ENCODE assay signal across 16 cellular contexts in genomic region chr3:49769516-49769915, GRCh38. TPM values are rescaled to one million over a fixed set of nuclear protein-coding genes. Genes with fewer than 3 reads are reported as not detected.
DNase-seq lines count a peak whose midpoint lies in the region; ATAC-seq and TF ChIP-seq lines count a peak whose summit lies in the region.
"Had no signal": no experiment of that assay in that cellular context is flagged by ENCODE, and none has a peak within 500 bp of the region (broad histone marks: within the 10 kb centered on the region; RNA-seq: fewer than 3 reads in every experiment).

No MANE protein-coding gene starts in this region.

- no peaks in the 10 kb centered on the region for H3K9me2 ChIP-seq in PC-3 (replicated peaks; ENCODE audit: low read length)

- 59% methylated on average over 2 of the region's 2 CpGs for WGBS in smooth muscle cell (ENCODE audit: low lambda C conversion rate)
- WGBS in right cardiac atrium: 82% methylated on average over 2 of the region's 2 CpGs

- no peaks in the 10 kb centered on the region for H3K27me3 ChIP-seq in PC-3 (ENCODE audit: low read length)
- H3K27me3 ChIP-seq in adipocyte (replicated peaks; ENCODE audit: control insufficient read depth, insufficient read depth, low read length): no peaks in the 10 kb centered on the region
- no peaks in the 10 kb centered on the region for H3K27me3 ChIP-seq in smooth muscle cell (ENCODE audit: low read depth)
- H3K27me3 ChIP-seq in right cardiac atrium (ENCODE audit: control insufficient read depth, insufficient read depth): no peaks in the 10 kb centered on the region

- H3K27me3 Mint-ChIP-seq in activated T-cell treated with anti-CD3 and anti-CD28 coated beads, Interleukin-2, amount 50 U/mL, for 24 hours: no peaks in the 10 kb centered on the region

- in situ Hi-C loops in ACHN (cut with HindIII; ENCODE audit: low pct_ligation_motif_present, low pct_unique_long_range_greater_than_20kb, low sequenced_read_pairs): no loop called here

- H3K9me3 ChIP-seq in PC-3 (ENCODE audit: low read length) (no peaks in the 10 kb centered on the region), adipocyte (ENCODE audit: control insufficient read depth, low read length) (no peaks in the 10 kb centered on the region), smooth muscle cell (replicated peaks; ENCODE audit: low read depth) (no peaks in the 10 kb centered on the region), right cardiac atrium (ENCODE audit: control insufficient read depth, low read length) (no peaks in the 10 kb centered on the region)

- H3K4me2 ChIP-seq in PC-3 (ENCODE audit: low read length) (no peak overlapping the region), smooth muscle cell (no peak overlapping the region)

- H3K4me3 ChIP-seq in PC-3 (ENCODE audit: low read length) (no peak overlapping the region), adipocyte (ENCODE audit: low read length) (no peak overlapping the region), smooth muscle cell (no peak overlapping the region), right cardiac atrium (ENCODE audit: low read length) (no peak overlapping the region)
- H3K4me3 ChIP-seq: GM23248 had no signal

- no peak overlapping the region for H3K9ac ChIP-seq in PC-3 (ENCODE audit: low read length)
- no peak overlapping the region for H3K9ac ChIP-seq in adipocyte (ENCODE audit: low read length)
- H3K9ac ChIP-seq in smooth muscle cell (ENCODE audit: low read depth): no peak overlapping the region
- H3K9ac ChIP-seq: GM23248 had no signal

- peaks cover 9% of the 10 kb centered on the region; the same call in 1 of the 2 replicates for H3K36me3 ChIP-seq in PC-3 (ENCODE audit: low read depth, low read length)
- peaks cover 3% of the 10 kb centered on the region for H3K36me3 ChIP-seq in adipocyte (ENCODE audit: control insufficient read depth, insufficient read depth, low read length, severe bottlenecking)
- no peaks in the 10 kb centered on the region for H3K36me3 ChIP-seq in smooth muscle cell (ENCODE audit: low read depth)

- intact Hi-C loops in PC-3 (cut with micrococcal nuclease) (no loop called here), right cardiac atrium (cut with DNase I) (no loop called here)

- H2AFZ ChIP-seq in PC-3 (ENCODE audit: low read length) (no peak overlapping the region), smooth muscle cell (ENCODE audit: low read depth) (no peak overlapping the region)
- H2AFZ ChIP-seq: GM23248 had no signal

- H3K27ac ChIP-seq in PC-3 (ENCODE audit: low read length) (no peak overlapping the region), smooth muscle cell (ENCODE audit: low read depth) (peak overlapping the region; percentile 29), right cardiac atrium (ENCODE audit: low read length) (no peak overlapping the region)
- H3K27ac ChIP-seq: GM23248 had no signal

- DNase-seq in activated T-cell treated with anti-CD3 and anti-CD28 coated beads, Interleukin-2, amount 50 U/mL, for 24 hours: no peak
- no peak for DNase-seq in activated T-cell treated with anti-CD3 and anti-CD28 coated beads for 4 hours
- DNase-seq in PC-3: peak; percentile 5
- DNase-seq in adipocyte (ENCODE audit: low read depth): peak; percentile 22
- DNase-seq in smooth muscle cell (lab: John Stamatoyannopoulos, UW; ENCODE audit: unreplicated experiment): no peak
- no peak for DNase-seq in right cardiac atrium
- DNase-seq in ACHN: no peak
- DNase-seq: GM23248; KBM-7; NCI-H1048; NCI-H146; NCI-H345; NCI-H526 treated with DMSO at 0.1 percent for 48 hours; NK-92 treated with Interleukin-12 subunit alpha and Interleukin-12 subunit beta, amount 100 ng/mL, for 24 hours had no signal

- H3K27ac Mint-ChIP-seq in activated T-cell treated with anti-CD3 and anti-CD28 coated beads, Interleukin-2, amount 50 U/mL, for 24 hours: peak overlapping the region; percentile 9

- H3K4me3 Mint-ChIP-seq in activated T-cell treated with anti-CD3 and anti-CD28 coated beads, Interleukin-2, amount 50 U/mL, for 24 hours: no peak overlapping the region

- peaks cover 48% of the 10 kb centered on the region for H3K4me1 Mint-ChIP-seq in activated T-cell treated with anti-CD3 and anti-CD28 coated beads, Interleukin-2, amount 50 U/mL, for 24 hours (ENCODE audit: low read depth)

- no peaks in the 10 kb centered on the region for H3K9me3 Mint-ChIP-seq in activated T-cell treated with anti-CD3 and anti-CD28 coated beads, Interleukin-2, amount 50 U/mL, for 24 hours

- TF ChIP-seq CTCF in PC-3 (conservative IDR thresholded peaks at IDR 0.05; ENCODE audit: low read depth, low read length) (no peak), smooth muscle cell (IDR thresholded peaks at IDR 0.05; ENCODE audit: borderline replicate concordance, insufficient read depth, poor library complexity, severe bottlenecking) (no peak)

- peak; percentile 20; the same call in 1 of the 2 replicates for ATAC-seq in PC-3
- no peak for ATAC-seq in right cardiac atrium
- ATAC-seq in GM18909 (IDR thresholded peaks at IDR 0.05; ENCODE audit: poor library complexity, unreplicated experiment): no peak
- ATAC-seq: HCT116 had no signal

- peaks cover 86% of the 10 kb centered on the region for H3K79me2 ChIP-seq in PC-3 (ENCODE audit: low read length)
- peaks cover 99% of the 10 kb centered on the region for H3K79me2 ChIP-seq in smooth muscle cell (ENCODE audit: low read depth)

- H3K36me3 Mint-ChIP-seq in activated T-cell treated with anti-CD3 and anti-CD28 coated beads, Interleukin-2, amount 50 U/mL, for 24 hours (ENCODE audit: low read depth): peaks cover 39% of the 10 kb centered on the region

- H3F3A ChIP-seq in PC-3 (ENCODE audit: low read length, unreplicated experiment) (no peaks in the 10 kb centered on the region), smooth muscle cell (ENCODE audit: low read depth) (peaks cover 4% of the 10 kb centered on the region)

- no TSS peak for BruUV-seq in PC-3 (replicated peaks; lab: Mats Ljungman, UMichigan)

- H4K20me1 ChIP-seq in PC-3 (ENCODE audit: low read length) (peaks cover 21% of the 10 kb centered on the region; the same call in 1 of the 2 replicates), smooth muscle cell (ENCODE audit: low read depth) (peaks cover 94% of the 10 kb centered on the region)

- peaks cover 14% of the 10 kb centered on the region for H3K4me1 ChIP-seq in PC-3 (ENCODE audit: insufficient read depth, low read length)
- no peaks in the 10 kb centered on the region for H3K4me1 ChIP-seq in adipocyte (ENCODE audit: control insufficient read depth, insufficient read depth, low read length)
- no peaks in the 10 kb centered on the region for H3K4me1 ChIP-seq in smooth muscle cell (ENCODE audit: low read depth)
- no peaks in the 10 kb centered on the region for H3K4me1 ChIP-seq in right cardiac atrium (ENCODE audit: control insufficient read depth, insufficient read depth, low read length)

- POLR2A ChIA-PET in PC-3 (lab: Charles Lee; ENCODE audit: unreplicated experiment): no interaction called here

- CTCF ChIA-PET in PC-3 (lab: Charles Lee): no interaction called here

RNA-seq across cellular contexts. Expression of gene IP6K1, which starts 16.8 kb away (rescaled TPM):
- total RNA-seq in PC-3 (2014; rRNA removed) (50.3 and 51.0 TPM in 2 replicates), smooth muscle cell (26.8 and 31.1 TPM in 2 replicates), right cardiac atrium (10 to 100 TPM; 18.4 to 24.0 (median 21.7) TPM)
- polyA plus RNA-seq in smooth muscle cell (23.0 and 24.6 TPM in 2 replicates), right cardiac atrium (14.6 TPM)

RNA-seq across cellular contexts. Expression of gene CDHR4, which starts 30.2 kb away (rescaled TPM):
- total RNA-seq in PC-3 (2014; rRNA removed) (not detected in 2 replicates), smooth muscle cell (0.31 and 4.8 TPM in 2 replicates), right cardiac atrium (under 1 TPM in 1 of 4 donors, not detected in 3; 0.29 TPM)
- polyA plus RNA-seq in smooth muscle cell (0.84 TPM in 1 of 2 replicates, not detected in the other), right cardiac atrium (0.07 TPM)
- total RNA-seq: GM23248 had no signal
- polyA plus RNA-seq: GM23248 had no signal

RNA-seq across cellular contexts. Expression of gene INKA1, which starts 33.5 kb away (rescaled TPM):
- 1.3 and 5.8 TPM in 2 replicates for total RNA-seq in PC-3 (2014; rRNA removed)
- 2.5 and 4.1 TPM in 2 replicates for total RNA-seq in smooth muscle cell
- polyA plus RNA-seq in smooth muscle cell: 7.3 and 8.1 TPM in 2 replicates
- total RNA-seq in right cardiac atrium: 1 to 10 TPM; 2.2 to 6.4 (median 4.6) TPM
- 3.9 TPM for polyA plus RNA-seq in right cardiac atrium

RNA-seq across cellular contexts. Expression of gene UBA7, which starts 44.2 kb away (rescaled TPM):
- 3.3 and 3.6 TPM in 2 replicates for total RNA-seq in PC-3 (2014; rRNA removed)
- total RNA-seq in smooth muscle cell: 0.94 and 6.9 TPM in 2 replicates
- polyA plus RNA-seq in smooth muscle cell: 6.6 and 10.3 TPM in 2 replicates
- 10 to 100 TPM; 25.5 to 40.5 (median 38.2) TPM for total RNA-seq in right cardiac atrium
- polyA plus RNA-seq in right cardiac atrium: 25.1 TPM

RNA-seq across cellular contexts. Expression of gene GMPPB, which starts 45.8 kb away (rescaled TPM):
- total RNA-seq in PC-3 (2014; rRNA removed): 69.5 and 83.9 TPM in 2 replicates
- 21.1 and 21.3 TPM in 2 replicates for total RNA-seq in smooth muscle cell
- 68.3 and 74.8 TPM in 2 replicates for polyA plus RNA-seq in smooth muscle cell
- total RNA-seq in right cardiac atrium: 10 to 100 TPM; 12.6 to 34.7 (median 19.6) TPM
- 13.2 TPM for polyA plus RNA-seq in right cardiac atrium

Comparison
In these comparisons a context has a peak if more than half of its experiments do, and no peak if none do; other contexts are left out.
1. DNase-seq: peak in PC-3 (single experiment) and adipocyte (single experiment); none in activated T-cell treated with anti-CD3 and anti-CD28 coated beads, Interleukin-2, amount 50 U/mL, for 24 hours (single experiment), activated T-cell treated with anti-CD3 and anti-CD28 coated beads for 4 hours (single experiment), smooth muscle cell (single experiment), right cardiac atrium (0 of 3) and ACHN (single experiment).